In the genomic region with DNA sequence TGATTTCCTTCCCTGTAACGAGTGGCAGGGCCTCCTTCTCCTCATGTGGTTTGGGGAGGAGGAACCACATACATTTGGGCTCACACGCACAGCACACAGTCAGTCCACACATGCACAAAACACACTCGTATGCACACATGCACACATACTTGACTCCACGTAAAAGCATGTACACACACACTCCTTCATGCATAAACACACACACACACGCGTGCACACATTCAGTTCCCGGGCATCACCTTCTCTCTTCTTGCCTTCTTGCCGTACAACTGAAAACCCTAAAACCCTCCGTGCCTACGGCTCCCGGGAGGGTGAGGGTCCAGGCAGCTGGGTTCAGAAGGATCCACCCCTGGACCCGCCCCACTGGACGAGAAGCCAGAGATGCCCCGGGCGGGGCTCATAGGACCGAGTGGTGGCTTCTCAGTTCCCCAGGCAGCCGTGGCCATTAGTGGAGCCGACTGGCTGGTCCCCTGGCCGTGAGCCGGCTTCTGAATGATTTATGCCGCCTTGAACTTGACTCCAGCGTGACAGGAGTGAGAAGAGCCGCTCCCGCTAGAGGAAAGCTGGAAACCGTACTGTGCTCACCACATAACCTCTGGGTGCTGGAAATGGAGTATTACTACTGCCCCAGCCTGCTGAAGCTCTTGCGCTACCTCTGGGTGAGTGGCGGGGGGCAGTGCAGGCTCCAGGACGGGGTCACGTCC, we compare ENCODE assay signal across 1 cellular context.
A peak's percentile ranks its signal among the peaks of the same experiment; 100 is the strongest.
TF ChIP-seq lines count a peak whose summit lies in the region.

No MANE protein-coding gene starts in this region.

TF ChIP-seq in GM12878, 131 proteins besides CTCF, POLR2A, EP300 and RAD21 (continued from another document):
- TF ChIP-seq, protein P1, sequence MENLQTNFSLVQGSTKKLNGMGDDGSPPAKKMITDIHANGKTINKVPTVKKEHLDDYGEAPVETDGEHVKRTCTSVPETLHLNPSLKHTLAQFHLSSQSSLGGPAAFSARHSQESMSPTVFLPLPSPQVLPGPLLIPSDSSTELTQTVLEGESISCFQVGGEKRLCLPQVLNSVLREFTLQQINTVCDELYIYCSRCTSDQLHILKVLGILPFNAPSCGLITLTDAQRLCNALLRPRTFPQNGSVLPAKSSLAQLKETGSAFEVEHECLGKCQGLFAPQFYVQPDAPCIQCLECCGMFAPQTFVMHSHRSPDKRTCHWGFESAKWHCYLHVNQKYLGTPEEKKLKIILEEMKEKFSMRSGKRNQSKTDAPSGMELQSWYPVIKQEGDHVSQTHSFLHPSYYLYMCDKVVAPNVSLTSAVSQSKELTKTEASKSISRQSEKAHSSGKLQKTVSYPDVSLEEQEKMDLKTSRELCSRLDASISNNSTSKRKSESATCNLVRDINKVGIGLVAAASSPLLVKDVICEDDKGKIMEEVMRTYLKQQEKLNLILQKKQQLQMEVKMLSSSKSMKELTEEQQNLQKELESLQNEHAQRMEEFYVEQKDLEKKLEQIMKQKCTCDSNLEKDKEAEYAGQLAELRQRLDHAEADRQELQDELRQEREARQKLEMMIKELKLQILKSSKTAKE (IDR thresholded peaks at IDR 0.05; ENCODE audit: low read depth, poor library complexity, severe bottlenecking): no peak
- TF ChIP-seq POLR2AphosphoS5 (IDR thresholded peaks at IDR 0.05; ENCODE audit: low read length) (no peak), EZH2 (IDR thresholded peaks at IDR 0.05; ENCODE audit: borderline replicate concordance, control insufficient read depth, low read depth, low read length) (no peak), YY1 (IDR thresholded peaks at IDR 0.05; ENCODE audit: low read depth, low read length) (no peak), LARP7 (IDR thresholded peaks at IDR 0.05) (no peak), DPF2 (IDR thresholded peaks at IDR 0.05) (peak; percentile 39; the same call in 1 of the 2 replicates)
- TF ChIP-seq, protein P2, sequence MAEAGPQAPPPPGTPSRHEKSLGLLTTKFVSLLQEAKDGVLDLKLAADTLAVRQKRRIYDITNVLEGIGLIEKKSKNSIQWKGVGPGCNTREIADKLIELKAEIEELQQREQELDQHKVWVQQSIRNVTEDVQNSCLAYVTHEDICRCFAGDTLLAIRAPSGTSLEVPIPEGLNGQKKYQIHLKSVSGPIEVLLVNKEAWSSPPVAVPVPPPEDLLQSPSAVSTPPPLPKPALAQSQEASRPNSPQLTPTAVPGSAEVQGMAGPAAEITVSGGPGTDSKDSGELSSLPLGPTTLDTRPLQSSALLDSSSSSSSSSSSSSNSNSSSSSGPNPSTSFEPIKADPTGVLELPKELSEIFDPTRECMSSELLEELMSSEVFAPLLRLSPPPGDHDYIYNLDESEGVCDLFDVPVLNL (IDR thresholded peaks at IDR 0.05; ENCODE audit: low read depth, low read length): no peak
- TF ChIP-seq, protein P3, sequence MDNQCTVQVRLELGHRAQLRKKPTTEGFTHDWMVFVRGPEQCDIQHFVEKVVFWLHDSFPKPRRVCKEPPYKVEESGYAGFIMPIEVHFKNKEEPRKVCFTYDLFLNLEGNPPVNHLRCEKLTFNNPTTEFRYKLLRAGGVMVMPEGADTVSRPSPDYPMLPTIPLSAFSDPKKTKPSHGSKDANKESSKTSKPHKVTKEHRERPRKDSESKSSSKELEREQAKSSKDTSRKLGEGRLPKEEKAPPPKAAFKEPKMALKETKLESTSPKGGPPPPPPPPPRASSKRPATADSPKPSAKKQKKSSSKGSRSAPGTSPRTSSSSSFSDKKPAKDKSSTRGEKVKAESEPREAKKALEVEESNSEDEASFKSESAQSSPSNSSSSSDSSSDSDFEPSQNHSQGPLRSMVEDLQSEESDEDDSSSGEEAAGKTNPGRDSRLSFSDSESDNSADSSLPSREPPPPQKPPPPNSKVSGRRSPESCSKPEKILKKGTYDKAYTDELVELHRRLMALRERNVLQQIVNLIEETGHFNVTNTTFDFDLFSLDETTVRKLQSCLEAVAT (IDR thresholded peaks at IDR 0.05): 0 out of 2 replicates have a peak, but pooled peaks have one; percentile 38
